ENCODE assay signal across 1 cellular context in the genomic region with DNA sequence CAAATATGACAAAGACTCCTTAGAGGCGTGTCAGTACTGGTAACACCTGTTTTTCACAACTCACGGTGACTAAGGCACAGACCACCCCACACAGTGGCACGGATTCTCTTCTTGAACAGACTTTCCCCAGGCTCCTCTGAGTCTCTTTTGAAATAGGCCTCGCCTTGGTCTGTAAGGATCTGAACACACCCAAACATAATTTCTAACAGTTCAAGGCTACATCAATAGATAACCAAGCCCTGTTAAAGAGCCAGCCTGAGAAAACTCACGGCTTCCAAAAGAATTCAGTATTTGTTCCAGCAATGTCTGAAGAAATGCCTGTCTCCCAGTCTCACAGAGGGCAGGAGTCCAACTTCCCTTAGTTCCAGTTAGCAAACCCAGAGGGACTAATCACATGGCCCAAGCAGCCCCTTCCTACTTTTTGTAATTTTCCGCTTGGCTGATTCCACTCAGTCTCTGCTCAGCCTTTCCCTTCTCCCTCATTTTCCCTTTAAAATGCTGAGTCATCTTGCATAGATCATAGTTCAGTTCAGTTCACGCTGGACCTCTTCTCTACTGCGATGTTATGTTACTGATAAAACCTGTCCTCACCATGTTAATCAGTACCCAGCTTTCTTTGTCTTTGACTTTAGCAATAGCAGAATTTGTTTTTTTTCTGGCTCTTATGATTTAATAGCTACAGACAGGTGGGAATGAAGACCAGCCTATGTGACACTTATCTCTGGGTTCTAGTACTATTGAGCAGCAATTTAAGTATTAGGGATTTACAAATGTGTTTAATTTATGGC.
TF ChIP-seq lines count a peak whose summit lies in the region.

No MANE protein-coding gene starts in this region.

TF ChIP-seq in HepG2, 621 proteins besides CTCF, POLR2A, EP300 and RAD21 (continued from another document and continues in another):
- TF ChIP-seq ZFP37 (CRISPR knock-in tag; IDR thresholded peaks at IDR 0.05; ENCODE audit: borderline replicate concordance) (no peak), REPIN1 (CRISPR knock-in tag; IDR thresholded peaks at IDR 0.05; ENCODE audit: borderline replicate concordance, low read depth) (0 out of 2 replicates have a peak, but pooled peaks have one; percentile 10), HDAC1 (CRISPR knock-in tag; IDR thresholded peaks at IDR 0.05) (peak; percentile 43), SMARCC2 (IDR thresholded peaks at IDR 0.05) (no peak), ZNF782 (CRISPR knock-in tag; IDR thresholded peaks at IDR 0.05; ENCODE audit: borderline replicate concordance) (no peak), EHMT2 (IDR thresholded peaks at IDR 0.05; ENCODE audit: borderline replicate concordance, low read depth, low read length) (peak; percentile 46; the same call in 1 of the 2 replicates), ZNF3 (CRISPR knock-in tag; IDR thresholded peaks at IDR 0.05) (no peak; the same call in 1 of the 2 replicates), ZNF644 (CRISPR knock-in tag; IDR thresholded peaks at IDR 0.05; ENCODE audit: low read depth) (no peak), ZNF550 (CRISPR knock-in tag; IDR thresholded peaks at IDR 0.05; ENCODE audit: borderline replicate concordance) (no peak), NCOA2 (CRISPR knock-in tag; IDR thresholded peaks at IDR 0.05) (peak; percentile 96), ZNF256 (CRISPR knock-in tag; conservative IDR thresholded peaks at IDR 0.05) (no peak), GZF1 (CRISPR knock-in tag; IDR thresholded peaks at IDR 0.05) (no peak; the same call in 1 of the 2 replicates), NBN (conservative IDR thresholded peaks at IDR 0.05) (no peak), ZNF790 (CRISPR knock-in tag; IDR thresholded peaks at IDR 0.05; ENCODE audit: borderline replicate concordance) (no peak), ZNF720 (CRISPR knock-in tag; IDR thresholded peaks at IDR 0.05) (no peak), NCOA1 (CRISPR knock-in tag; IDR thresholded peaks at IDR 0.05) (0 out of 2 replicates have a peak, but pooled peaks have one; percentile 40), CBX1 (IDR thresholded peaks at IDR 0.05; ENCODE audit: low read depth) (no peak), ZNF136 (CRISPR knock-in tag; IDR thresholded peaks at IDR 0.05; ENCODE audit: low read depth) (peak; percentile 19; the same call in 1 of the 2 replicates), ZBTB7A (CRISPR knock-in tag; IDR thresholded peaks at IDR 0.05) (no peak), AGO1 (IDR thresholded peaks at IDR 0.05; ENCODE audit: low read depth, low read length, poor library complexity, severe bottlenecking) (no peak), DR1 (CRISPR knock-in tag; IDR thresholded peaks at IDR 0.05) (no peak), SAFB2 (CRISPR knock-in tag; IDR thresholded peaks at IDR 0.05; ENCODE audit: borderline replicate concordance, low read depth) (no peak), NFRKB (IDR thresholded peaks at IDR 0.05) (no peak), FIP1L1 (IDR thresholded peaks at IDR 0.05; ENCODE audit: borderline replicate concordance, insufficient read depth, low read depth, low read length) (no peak)
- TF ChIP-seq, protein P1, sequence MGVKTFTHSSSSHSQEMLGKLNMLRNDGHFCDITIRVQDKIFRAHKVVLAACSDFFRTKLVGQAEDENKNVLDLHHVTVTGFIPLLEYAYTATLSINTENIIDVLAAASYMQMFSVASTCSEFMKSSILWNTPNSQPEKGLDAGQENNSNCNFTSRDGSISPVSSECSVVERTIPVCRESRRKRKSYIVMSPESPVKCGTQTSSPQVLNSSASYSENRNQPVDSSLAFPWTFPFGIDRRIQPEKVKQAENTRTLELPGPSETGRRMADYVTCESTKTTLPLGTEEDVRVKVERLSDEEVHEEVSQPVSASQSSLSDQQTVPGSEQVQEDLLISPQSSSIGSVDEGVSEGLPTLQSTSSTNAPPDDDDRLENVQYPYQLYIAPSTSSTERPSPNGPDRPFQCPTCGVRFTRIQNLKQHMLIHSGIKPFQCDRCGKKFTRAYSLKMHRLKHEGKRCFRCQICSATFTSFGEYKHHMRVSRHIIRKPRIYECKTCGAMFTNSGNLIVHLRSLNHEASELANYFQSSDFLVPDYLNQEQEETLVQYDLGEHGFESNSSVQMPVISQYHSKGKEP (CRISPR knock-in tag; IDR thresholded peaks at IDR 0.05): no peak
- TF ChIP-seq, protein P2, sequence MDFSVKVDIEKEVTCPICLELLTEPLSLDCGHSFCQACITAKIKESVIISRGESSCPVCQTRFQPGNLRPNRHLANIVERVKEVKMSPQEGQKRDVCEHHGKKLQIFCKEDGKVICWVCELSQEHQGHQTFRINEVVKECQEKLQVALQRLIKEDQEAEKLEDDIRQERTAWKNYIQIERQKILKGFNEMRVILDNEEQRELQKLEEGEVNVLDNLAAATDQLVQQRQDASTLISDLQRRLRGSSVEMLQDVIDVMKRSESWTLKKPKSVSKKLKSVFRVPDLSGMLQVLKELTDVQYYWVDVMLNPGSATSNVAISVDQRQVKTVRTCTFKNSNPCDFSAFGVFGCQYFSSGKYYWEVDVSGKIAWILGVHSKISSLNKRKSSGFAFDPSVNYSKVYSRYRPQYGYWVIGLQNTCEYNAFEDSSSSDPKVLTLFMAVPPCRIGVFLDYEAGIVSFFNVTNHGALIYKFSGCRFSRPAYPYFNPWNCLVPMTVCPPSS (IDR thresholded peaks at IDR 0.05): no peak
- TF ChIP-seq, protein P3, sequence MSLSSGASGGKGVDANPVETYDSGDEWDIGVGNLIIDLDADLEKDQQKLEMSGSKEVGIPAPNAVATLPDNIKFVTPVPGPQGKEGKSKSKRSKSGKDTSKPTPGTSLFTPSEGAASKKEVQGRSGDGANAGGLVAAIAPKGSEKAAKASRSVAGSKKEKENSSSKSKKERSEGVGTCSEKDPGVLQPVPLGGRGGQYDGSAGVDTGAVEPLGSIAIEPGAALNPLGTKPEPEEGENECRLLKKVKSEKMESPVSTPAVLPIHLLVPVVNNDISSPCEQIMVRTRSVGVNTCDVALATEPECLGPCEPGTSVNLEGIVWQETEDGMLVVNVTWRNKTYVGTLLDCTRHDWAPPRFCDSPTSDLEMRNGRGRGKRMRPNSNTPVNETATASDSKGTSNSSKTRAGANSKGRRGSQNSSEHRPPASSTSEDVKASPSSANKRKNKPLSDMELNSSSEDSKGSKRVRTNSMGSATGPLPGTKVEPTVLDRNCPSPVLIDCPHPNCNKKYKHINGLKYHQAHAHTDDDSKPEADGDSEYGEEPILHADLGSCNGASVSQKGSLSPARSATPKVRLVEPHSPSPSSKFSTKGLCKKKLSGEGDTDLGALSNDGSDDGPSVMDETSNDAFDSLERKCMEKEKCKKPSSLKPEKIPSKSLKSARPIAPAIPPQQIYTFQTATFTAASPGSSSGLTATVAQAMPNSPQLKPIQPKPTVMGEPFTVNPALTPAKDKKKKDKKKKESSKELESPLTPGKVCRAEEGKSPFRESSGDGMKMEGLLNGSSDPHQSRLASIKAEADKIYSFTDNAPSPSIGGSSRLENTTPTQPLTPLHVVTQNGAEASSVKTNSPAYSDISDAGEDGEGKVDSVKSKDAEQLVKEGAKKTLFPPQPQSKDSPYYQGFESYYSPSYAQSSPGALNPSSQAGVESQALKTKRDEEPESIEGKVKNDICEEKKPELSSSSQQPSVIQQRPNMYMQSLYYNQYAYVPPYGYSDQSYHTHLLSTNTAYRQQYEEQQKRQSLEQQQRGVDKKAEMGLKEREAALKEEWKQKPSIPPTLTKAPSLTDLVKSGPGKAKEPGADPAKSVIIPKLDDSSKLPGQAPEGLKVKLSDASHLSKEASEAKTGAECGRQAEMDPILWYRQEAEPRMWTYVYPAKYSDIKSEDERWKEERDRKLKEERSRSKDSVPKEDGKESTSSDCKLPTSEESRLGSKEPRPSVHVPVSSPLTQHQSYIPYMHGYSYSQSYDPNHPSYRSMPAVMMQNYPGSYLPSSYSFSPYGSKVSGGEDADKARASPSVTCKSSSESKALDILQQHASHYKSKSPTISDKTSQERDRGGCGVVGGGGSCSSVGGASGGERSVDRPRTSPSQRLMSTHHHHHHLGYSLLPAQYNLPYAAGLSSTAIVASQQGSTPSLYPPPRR (CRISPR knock-in tag; IDR thresholded peaks at IDR 0.05; ENCODE audit: borderline replicate concordance): peak; percentile 64; the same call in 1 of the 2 replicates
- TF ChIP-seq, protein P4, sequence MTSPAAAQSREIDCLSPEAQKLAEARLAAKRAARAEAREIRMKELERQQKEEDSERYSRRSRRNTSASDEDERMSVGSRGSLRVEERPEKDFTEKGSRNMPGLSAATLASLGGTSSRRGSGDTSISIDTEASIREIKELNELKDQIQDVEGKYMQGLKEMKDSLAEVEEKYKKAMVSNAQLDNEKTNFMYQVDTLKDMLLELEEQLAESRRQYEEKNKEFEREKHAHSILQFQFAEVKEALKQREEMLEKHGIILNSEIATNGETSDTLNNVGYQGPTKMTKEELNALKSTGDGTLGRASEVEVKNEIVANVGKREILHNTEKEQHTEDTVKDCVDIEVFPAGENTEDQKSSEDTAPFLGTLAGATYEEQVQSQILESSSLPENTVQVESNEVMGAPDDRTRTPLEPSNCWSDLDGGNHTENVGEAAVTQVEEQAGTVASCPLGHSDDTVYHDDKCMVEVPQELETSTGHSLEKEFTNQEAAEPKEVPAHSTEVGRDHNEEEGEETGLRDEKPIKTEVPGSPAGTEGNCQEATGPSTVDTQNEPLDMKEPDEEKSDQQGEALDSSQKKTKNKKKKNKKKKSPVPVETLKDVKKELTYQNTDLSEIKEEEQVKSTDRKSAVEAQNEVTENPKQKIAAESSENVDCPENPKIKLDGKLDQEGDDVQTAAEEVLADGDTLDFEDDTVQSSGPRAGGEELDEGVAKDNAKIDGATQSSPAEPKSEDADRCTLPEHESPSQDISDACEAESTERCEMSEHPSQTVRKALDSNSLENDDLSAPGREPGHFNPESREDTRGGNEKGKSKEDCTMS (CRISPR knock-in tag; conservative IDR thresholded peaks at IDR 0.05): no peak
- TF ChIP-seq, protein P5, sequence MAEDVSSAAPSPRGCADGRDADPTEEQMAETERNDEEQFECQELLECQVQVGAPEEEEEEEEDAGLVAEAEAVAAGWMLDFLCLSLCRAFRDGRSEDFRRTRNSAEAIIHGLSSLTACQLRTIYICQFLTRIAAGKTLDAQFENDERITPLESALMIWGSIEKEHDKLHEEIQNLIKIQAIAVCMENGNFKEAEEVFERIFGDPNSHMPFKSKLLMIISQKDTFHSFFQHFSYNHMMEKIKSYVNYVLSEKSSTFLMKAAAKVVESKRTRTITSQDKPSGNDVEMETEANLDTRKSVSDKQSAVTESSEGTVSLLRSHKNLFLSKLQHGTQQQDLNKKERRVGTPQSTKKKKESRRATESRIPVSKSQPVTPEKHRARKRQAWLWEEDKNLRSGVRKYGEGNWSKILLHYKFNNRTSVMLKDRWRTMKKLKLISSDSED (CRISPR knock-in tag; IDR thresholded peaks at IDR 0.05): no peak
- TF ChIP-seq, protein P6, sequence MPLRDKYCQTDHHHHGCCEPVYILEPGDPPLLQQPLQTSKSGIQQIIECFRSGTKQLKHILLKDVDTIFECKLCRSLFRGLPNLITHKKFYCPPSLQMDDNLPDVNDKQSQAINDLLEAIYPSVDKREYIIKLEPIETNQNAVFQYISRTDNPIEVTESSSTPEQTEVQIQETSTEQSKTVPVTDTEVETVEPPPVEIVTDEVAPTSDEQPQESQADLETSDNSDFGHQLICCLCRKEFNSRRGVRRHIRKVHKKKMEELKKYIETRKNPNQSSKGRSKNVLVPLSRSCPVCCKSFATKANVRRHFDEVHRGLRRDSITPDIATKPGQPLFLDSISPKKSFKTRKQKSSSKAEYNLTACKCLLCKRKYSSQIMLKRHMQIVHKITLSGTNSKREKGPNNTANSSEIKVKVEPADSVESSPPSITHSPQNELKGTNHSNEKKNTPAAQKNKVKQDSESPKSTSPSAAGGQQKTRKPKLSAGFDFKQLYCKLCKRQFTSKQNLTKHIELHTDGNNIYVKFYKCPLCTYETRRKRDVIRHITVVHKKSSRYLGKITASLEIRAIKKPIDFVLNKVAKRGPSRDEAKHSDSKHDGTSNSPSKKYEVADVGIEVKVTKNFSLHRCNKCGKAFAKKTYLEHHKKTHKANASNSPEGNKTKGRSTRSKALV (CRISPR knock-in tag; IDR thresholded peaks at IDR 0.05): 0 out of 2 replicates have a peak, but pooled peaks have one; percentile 54
- TF ChIP-seq, protein P7, sequence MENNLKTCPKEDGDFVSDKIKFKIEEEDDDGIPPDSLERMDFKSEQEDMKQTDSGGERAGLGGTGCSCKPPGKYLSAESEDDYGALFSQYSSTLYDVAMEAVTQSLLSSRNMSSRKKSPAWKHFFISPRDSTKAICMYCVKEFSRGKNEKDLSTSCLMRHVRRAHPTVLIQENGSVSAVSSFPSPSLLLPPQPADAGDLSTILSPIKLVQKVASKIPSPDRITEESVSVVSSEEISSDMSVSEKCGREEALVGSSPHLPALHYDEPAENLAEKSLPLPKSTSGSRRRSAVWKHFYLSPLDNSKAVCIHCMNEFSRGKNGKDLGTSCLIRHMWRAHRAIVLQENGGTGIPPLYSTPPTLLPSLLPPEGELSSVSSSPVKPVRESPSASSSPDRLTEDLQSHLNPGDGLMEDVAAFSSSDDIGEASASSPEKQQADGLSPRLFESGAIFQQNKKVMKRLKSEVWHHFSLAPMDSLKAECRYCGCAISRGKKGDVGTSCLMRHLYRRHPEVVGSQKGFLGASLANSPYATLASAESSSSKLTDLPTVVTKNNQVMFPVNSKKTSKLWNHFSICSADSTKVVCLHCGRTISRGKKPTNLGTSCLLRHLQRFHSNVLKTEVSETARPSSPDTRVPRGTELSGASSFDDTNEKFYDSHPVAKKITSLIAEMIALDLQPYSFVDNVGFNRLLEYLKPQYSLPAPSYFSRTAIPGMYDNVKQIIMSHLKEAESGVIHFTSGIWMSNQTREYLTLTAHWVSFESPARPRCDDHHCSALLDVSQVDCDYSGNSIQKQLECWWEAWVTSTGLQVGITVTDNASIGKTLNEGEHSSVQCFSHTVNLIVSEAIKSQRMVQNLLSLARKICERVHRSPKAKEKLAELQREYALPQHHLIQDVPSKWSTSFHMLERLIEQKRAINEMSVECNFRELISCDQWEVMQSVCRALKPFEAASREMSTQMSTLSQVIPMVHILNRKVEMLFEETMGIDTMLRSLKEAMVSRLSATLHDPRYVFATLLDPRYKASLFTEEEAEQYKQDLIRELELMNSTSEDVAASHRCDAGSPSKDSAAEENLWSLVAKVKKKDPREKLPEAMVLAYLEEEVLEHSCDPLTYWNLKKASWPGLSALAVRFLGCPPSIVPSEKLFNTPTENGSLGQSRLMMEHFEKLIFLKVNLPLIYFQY (CRISPR knock-in tag; IDR thresholded peaks at IDR 0.05; ENCODE audit: borderline replicate concordance): no peak
- TF ChIP-seq, protein P8, sequence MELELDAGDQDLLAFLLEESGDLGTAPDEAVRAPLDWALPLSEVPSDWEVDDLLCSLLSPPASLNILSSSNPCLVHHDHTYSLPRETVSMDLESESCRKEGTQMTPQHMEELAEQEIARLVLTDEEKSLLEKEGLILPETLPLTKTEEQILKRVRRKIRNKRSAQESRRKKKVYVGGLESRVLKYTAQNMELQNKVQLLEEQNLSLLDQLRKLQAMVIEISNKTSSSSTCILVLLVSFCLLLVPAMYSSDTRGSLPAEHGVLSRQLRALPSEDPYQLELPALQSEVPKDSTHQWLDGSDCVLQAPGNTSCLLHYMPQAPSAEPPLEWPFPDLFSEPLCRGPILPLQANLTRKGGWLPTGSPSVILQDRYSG (CRISPR knock-in tag; IDR thresholded peaks at IDR 0.05): 0 out of 2 replicates have a peak, but pooled peaks have one; percentile 66
- TF ChIP-seq, protein P9, sequence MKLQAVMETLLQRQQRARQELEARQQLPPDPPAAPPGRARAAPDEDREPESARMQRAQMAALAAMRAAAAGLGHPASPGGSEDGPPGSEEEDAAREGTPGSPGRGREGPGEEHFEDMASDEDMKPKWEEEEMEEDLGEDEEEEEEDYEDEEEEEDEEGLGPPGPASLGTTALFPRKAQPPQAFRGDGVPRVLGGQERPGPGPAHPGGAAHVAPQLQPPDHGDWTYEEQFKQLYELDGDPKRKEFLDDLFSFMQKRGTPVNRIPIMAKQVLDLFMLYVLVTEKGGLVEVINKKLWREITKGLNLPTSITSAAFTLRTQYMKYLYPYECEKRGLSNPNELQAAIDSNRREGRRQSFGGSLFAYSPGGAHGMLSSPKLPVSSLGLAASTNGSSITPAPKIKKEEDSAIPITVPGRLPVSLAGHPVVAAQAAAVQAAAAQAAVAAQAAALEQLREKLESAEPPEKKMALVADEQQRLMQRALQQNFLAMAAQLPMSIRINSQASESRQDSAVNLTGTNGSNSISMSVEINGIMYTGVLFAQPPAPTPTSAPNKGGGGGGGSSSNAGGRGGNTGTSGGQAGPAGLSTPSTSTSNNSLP (IDR thresholded peaks at IDR 0.05; ENCODE audit: low read depth, low read length): peak; percentile 95
